8 cellular contexts compared by ENCODE assay signal in genomic region chr9:131739192-131739961, GRCh38. TPM values are rescaled to one million over a fixed set of nuclear protein-coding genes. Genes with fewer than 3 reads are reported as not detected.
DNase-seq lines count a peak whose midpoint lies in the region; ATAC-seq and TF ChIP-seq lines count a peak whose summit lies in the region.

No MANE protein-coding gene starts in this region.

- peak overlapping the region; percentile 20 for H2AFZ ChIP-seq in neuron (ENCODE audit: low read depth, low read length)

- H3K4me3 ChIP-seq in MG63 (peak overlapping the region; percentile 55), foreskin fibroblast (ENCODE audit: low read depth in 1 of 2, low read length in 2 of 2) (peak overlapping the region; percentile 56 to 89), neuron (ENCODE audit: low read length) (peak overlapping the region; percentile 95)

- peaks cover 11% of the 10 kb centered on the region for H3K36me3 Mint-ChIP-seq in CD4-positive, alpha-beta T cell (ENCODE audit: low read depth)
- H3K36me3 Mint-ChIP-seq in activated T-helper 2 cell treated with anti-CD3 and anti-CD28 coated beads, Interferon-gamma antibody, Interleukin-2, Interleukin-4, amounts not matched to agents 10 μg/mL and 5 μg/mL and 100 μg/mL, durations not matched to agents 14 hours and 24 hours and 36 hours (ENCODE audit: low read depth) = peaks cover 32% of the 10 kb centered on the region

- H3K4me3 Mint-ChIP-seq in CD4-positive, alpha-beta T cell = peak overlapping the region; percentile 95
- H3K4me3 Mint-ChIP-seq in activated T-helper 2 cell treated with anti-CD3 and anti-CD28 coated beads, Interferon-gamma antibody, Interleukin-2, Interleukin-4, amounts not matched to agents 10 μg/mL and 5 μg/mL and 100 μg/mL, durations not matched to agents 14 hours and 24 hours and 36 hours (ENCODE audit: low read depth) = peak overlapping the region; percentile 93

- intact Hi-C loops in CD4-positive, alpha-beta T cell (cut with DNase I, micrococcal nuclease) = loop anchor here (1.0 to 5.0 kb wide), 2 partner anchors 10 to 62 kb away; no protein-coding TSS in a partner anchor
- intact Hi-C loops in activated T-helper 2 cell treated with anti-CD3 and anti-CD28 coated beads, Interferon-gamma antibody, Interleukin-2, Interleukin-4, amounts not matched to agents 10 μg/mL and 5 μg/mL and 100 μg/mL, durations not matched to agents 14 hours and 24 hours and 36 hours (cut with micrococcal nuclease) = no loop called here

- no peak for TF ChIP-seq CTCF in CD4-positive, alpha-beta T cell (IDR thresholded peaks at IDR 0.05)
- no peak for TF ChIP-seq CTCF in foreskin fibroblast (IDR thresholded peaks at IDR 0.05; ENCODE audit: low read depth, low read length)

- CTCF ChIA-PET in CD4-positive, alpha-beta T cell (lab: Charles Lee) = interaction anchor here (0.7 to 2.9 kb wide), 10 partner anchors 11 to 148 kb away, joined by 3 to 20 read pairs (median 6); no protein-coding TSS in a partner anchor

- no peaks in the 10 kb centered on the region for H3K9me3 Mint-ChIP-seq in CD4-positive, alpha-beta T cell
- H3K9me3 Mint-ChIP-seq in activated T-helper 2 cell treated with anti-CD3 and anti-CD28 coated beads, Interferon-gamma antibody, Interleukin-2, Interleukin-4, amounts not matched to agents 10 μg/mL and 5 μg/mL and 100 μg/mL, durations not matched to agents 14 hours and 24 hours and 36 hours = no peaks in the 10 kb centered on the region

- peak in 4 of 10 experiments; percentile 24 to 48 (median 33) for DNase-seq in CD4-positive, alpha-beta T cell
- DNase-seq in MG63 (peak; percentile 36), foreskin fibroblast (peak in 1 of 2 donors; percentile 61), NCI-H2107 (lab: John Stamatoyannopoulos, UW) (no peak), NCI-H2081 treated with DMSO at 0.1 percent for 48 hours (lab: John Stamatoyannopoulos, UW) (no peak)
- peak; percentile 42 for DNase-seq in activated T-helper 2 cell treated with anti-CD3 and anti-CD28 coated beads, Interferon-gamma antibody, Interleukin-2, Interleukin-4, amounts not matched to agents 10 μg/mL and 5 μg/mL and 100 μg/mL, durations not matched to agents 14 hours and 24 hours and 36 hours (ENCODE audit: low spot score)

- POLR2A ChIA-PET in CD4-positive, alpha-beta T cell (lab: Charles Lee) = interaction anchor here (0.7 to 2.3 kb wide), 13 partner anchors 12 to 341 kb away, joined by 3 to 15 read pairs (median 3); no protein-coding TSS in a partner anchor

- H3K27me3 ChIP-seq in CD4-positive, alpha-beta T cell (ENCODE audit: control insufficient read depth, insufficient read depth, low read length) = no peaks in the 10 kb centered on the region
- H3K27me3 ChIP-seq in MG63 (no peaks in the 10 kb centered on the region), neuron (ENCODE audit: insufficient read depth, low read length) (no peaks in the 10 kb centered on the region)

- H3K36me3 ChIP-seq in MG63 (0 out of 2 replicates have a peak, but pooled peaks cover 7% of the 10 kb centered on the region), neuron (ENCODE audit: insufficient read depth, low read length) (no peaks in the 10 kb centered on the region)

- peak overlapping the region; percentile 24 for H3K27ac ChIP-seq in CD4-positive, alpha-beta T cell (ENCODE audit: low read depth, low read length)

- peak; percentile 27 for ATAC-seq in CD4-positive, alpha-beta T cell (ENCODE audit: poor library complexity)
- peak; percentile 24 for ATAC-seq in GM21390 (IDR thresholded peaks at IDR 0.05; ENCODE audit: unreplicated experiment)

- peaks cover 7% of the 10 kb centered on the region for H3K4me1 ChIP-seq in neuron (ENCODE audit: insufficient read depth, low read length)

- H3K9me3 ChIP-seq in CD4-positive, alpha-beta T cell (ENCODE audit: control insufficient read depth, low read length) = no peaks in the 10 kb centered on the region
- H3K9me3 ChIP-seq in MG63 (no peaks in the 10 kb centered on the region), neuron (ENCODE audit: low read length) (no peaks in the 10 kb centered on the region)

- no peaks in the 10 kb centered on the region for H3K27me3 Mint-ChIP-seq in CD4-positive, alpha-beta T cell
- H3K27me3 Mint-ChIP-seq in activated T-helper 2 cell treated with anti-CD3 and anti-CD28 coated beads, Interferon-gamma antibody, Interleukin-2, Interleukin-4, amounts not matched to agents 10 μg/mL and 5 μg/mL and 100 μg/mL, durations not matched to agents 14 hours and 24 hours and 36 hours (ENCODE audit: low read depth) = no peaks in the 10 kb centered on the region

- H3K4me1 Mint-ChIP-seq in CD4-positive, alpha-beta T cell (ENCODE audit: low read depth) = peaks cover 62% of the 10 kb centered on the region
- H3K4me1 Mint-ChIP-seq in activated T-helper 2 cell treated with anti-CD3 and anti-CD28 coated beads, Interferon-gamma antibody, Interleukin-2, Interleukin-4, amounts not matched to agents 10 μg/mL and 5 μg/mL and 100 μg/mL, durations not matched to agents 14 hours and 24 hours and 36 hours (ENCODE audit: low read depth) = peaks cover 55% of the 10 kb centered on the region

- peak overlapping the region; percentile 90 for H3K27ac Mint-ChIP-seq in CD4-positive, alpha-beta T cell
- peak overlapping the region; percentile 83 for H3K27ac Mint-ChIP-seq in activated T-helper 2 cell treated with anti-CD3 and anti-CD28 coated beads, Interferon-gamma antibody, Interleukin-2, Interleukin-4, amounts not matched to agents 10 μg/mL and 5 μg/mL and 100 μg/mL, durations not matched to agents 14 hours and 24 hours and 36 hours

RNA-seq across cellular contexts. Expression of gene RAPGEF1, which starts 0.5 kb away (rescaled TPM):
- 100 to 1,000 TPM; 130 to 134 TPM for total RNA-seq in CD4-positive, alpha-beta T cell
- 19.0 and 31.3 TPM in 2 replicates for total RNA-seq in MG63 (2014; rRNA removed; shearing (Covaris generic); ENCODE audit: low replicate concordance)
- total RNA-seq in activated T-helper 2 cell treated with anti-CD3 and anti-CD28 coated beads, Interferon-gamma antibody, Interleukin-2, Interleukin-4, amounts not matched to agents 10 μg/mL and 5 μg/mL and 100 μg/mL, durations not matched to agents 14 hours and 24 hours and 36 hours = 133 and 136 TPM in 2 replicates

Comparison
In these comparisons a context has a peak if more than half of its experiments do, and no peak if none do; other contexts are left out.
1. DNase-seq: peak in MG63 (single experiment) and activated T-helper 2 cell treated with anti-CD3 and anti-CD28 coated beads, Interferon-gamma antibody, Interleukin-2, Interleukin-4, amounts not matched to agents 10 μg/mL and 5 μg/mL and 100 μg/mL, durations not matched to agents 14 hours and 24 hours and 36 hours (single experiment); none in NCI-H2107 (single experiment) and NCI-H2081 treated with DMSO at 0.1 percent for 48 hours (single experiment).
2. Peak in every context shown above with its lines, with median percentiles within 50 percentile points of each other: H3K4me3 ChIP-seq.